In the genomic region with DNA sequence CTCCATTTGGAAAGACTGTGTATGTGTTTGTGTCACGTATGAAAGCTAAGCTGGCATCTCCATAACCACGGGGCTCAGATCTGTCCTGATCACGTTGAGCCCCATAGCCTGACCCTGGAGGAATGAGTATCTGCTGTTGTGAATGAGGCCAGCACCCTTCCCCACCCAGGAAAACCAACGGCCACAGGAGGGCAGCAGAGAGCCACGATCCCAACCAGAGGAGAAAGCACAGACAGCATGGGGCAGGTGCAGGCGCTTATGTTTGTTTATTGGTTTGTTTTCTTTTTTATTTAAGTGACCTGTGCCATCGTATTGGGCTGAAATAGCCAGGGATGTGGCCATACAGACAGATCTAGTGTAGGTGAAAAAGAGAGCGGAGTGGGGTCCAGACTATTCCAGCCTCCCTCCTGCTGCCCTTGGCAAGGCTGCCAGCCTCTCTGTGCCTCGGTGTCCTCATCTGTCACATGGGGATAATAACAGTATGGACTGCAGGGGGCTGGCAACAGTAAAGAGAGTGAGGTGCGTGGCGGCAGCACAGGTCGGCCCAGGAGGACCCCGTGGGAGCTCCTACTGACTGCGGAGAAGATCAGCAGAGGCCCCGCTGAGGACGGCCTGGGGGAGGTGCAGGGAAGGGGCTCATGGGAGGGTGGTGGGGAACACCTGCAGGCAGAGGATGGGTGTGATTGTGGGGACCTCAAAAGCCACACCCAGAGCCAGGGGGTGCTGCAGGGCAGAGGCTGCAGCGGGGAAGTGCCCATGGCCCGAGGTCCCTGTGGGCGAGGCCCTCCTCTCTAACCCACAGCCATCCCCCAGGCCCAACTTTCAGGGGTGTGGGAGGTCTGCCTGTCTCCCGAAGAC, we compare ENCODE assay signal across 8 cellular contexts. TPM values are rescaled to one million over a fixed set of nuclear protein-coding genes. Genes with fewer than 3 reads are reported as not detected.
DNase-seq lines count a peak whose midpoint lies in the region; ATAC-seq and TF ChIP-seq lines count a peak whose summit lies in the region.

No MANE protein-coding gene starts in this region.

- DNase-seq in NCI-H1105 treated with DMSO at 0.1 percent for 48 hours (lab: John Stamatoyannopoulos, UW), result peak; percentile 43
- peak; percentile 71 to 96 (median 88) for DNase-seq in T-cell
- DNase-seq in activated naive CD8-positive, alpha-beta T cell treated with anti-CD3 and anti-CD28 coated beads, Interleukin-2, amount 50 U/mL, for 24 hours, result peak; percentile 95
- DNase-seq in left ventricle myocardium superior, result peak; percentile 91
- peak; percentile 95 for DNase-seq in sciatic nerve (ENCODE audit: low spot score)

- POLR2A ChIA-PET in T-cell (lab: Charles Lee), result no interaction called here

- H3K4me1 Mint-ChIP-seq in T-cell, result peaks cover 21 to 34% (median 23%) of the 10 kb centered on the region in 3 donors
- peaks cover 38% of the 10 kb centered on the region for H3K4me1 Mint-ChIP-seq in activated naive CD8-positive, alpha-beta T cell treated with anti-CD3 and anti-CD28 coated beads, Interleukin-2, amount 50 U/mL, for 24 hours

- peak overlapping the region; percentile 88 to 89 for H3K27ac Mint-ChIP-seq in T-cell
- peak overlapping the region; percentile 82 for H3K27ac Mint-ChIP-seq in activated naive CD8-positive, alpha-beta T cell treated with anti-CD3 and anti-CD28 coated beads, Interleukin-2, amount 50 U/mL, for 24 hours

- CTCF ChIA-PET in T-cell (lab: Charles Lee), result interaction anchor here (0.5 to 1.2 kb wide), 4 partner anchors 14 to 386 kb away, joined by 3 to 5 read pairs (median 4); no protein-coding TSS in a partner anchor

- no peak overlapping the region for H3K4me3 ChIP-seq in GM12875 (ENCODE audit: low read depth, low read length)

- TF ChIP-seq CTCF in GM12875 (IDR thresholded peaks at IDR 0.05; ENCODE audit: borderline replicate concordance, insufficient read depth, low read depth, low read length), result peak; percentile 84

- peak overlapping the region; percentile 74 to 83 (median 79) for H3K4me3 Mint-ChIP-seq in T-cell
- H3K4me3 Mint-ChIP-seq in activated naive CD8-positive, alpha-beta T cell treated with anti-CD3 and anti-CD28 coated beads, Interleukin-2, amount 50 U/mL, for 24 hours, result peak overlapping the region; percentile 9

- peaks cover 0 to 32% of the 10 kb centered on the region in 2 donors for H3K27me3 Mint-ChIP-seq in T-cell
- H3K27me3 Mint-ChIP-seq in activated naive CD8-positive, alpha-beta T cell treated with anti-CD3 and anti-CD28 coated beads, Interleukin-2, amount 50 U/mL, for 24 hours, result peaks cover 10% of the 10 kb centered on the region

- peaks cover 0 to 3% (median 0%) of the 10 kb centered on the region in 3 donors for H3K9me3 Mint-ChIP-seq in T-cell
- H3K9me3 Mint-ChIP-seq in activated naive CD8-positive, alpha-beta T cell treated with anti-CD3 and anti-CD28 coated beads, Interleukin-2, amount 50 U/mL, for 24 hours, result peaks cover 5% of the 10 kb centered on the region

- H3K36me3 Mint-ChIP-seq in T-cell, result no peaks in the 10 kb centered on the region
- H3K36me3 Mint-ChIP-seq in activated naive CD8-positive, alpha-beta T cell treated with anti-CD3 and anti-CD28 coated beads, Interleukin-2, amount 50 U/mL, for 24 hours (ENCODE audit: low read depth), result no peaks in the 10 kb centered on the region

- intact Hi-C loops in left ventricle myocardium superior (cut with micrococcal nuclease), result no loop called here
- intact Hi-C loops in sciatic nerve (cut with DNase I), result no loop called here

- ATAC-seq in HG02678 (IDR thresholded peaks at IDR 0.05; ENCODE audit: unreplicated experiment) (peak; percentile 82), T-cell (replicated peaks in 1 of 4) (peak; percentile 56 to 84 (median 80)), left ventricle myocardium superior (peak; percentile 95), sciatic nerve (peak; percentile 90), GM18873 (IDR thresholded peaks at IDR 0.05; ENCODE audit: low FRiP score, unreplicated experiment) (no peak)
- peak; percentile 74 for ATAC-seq in activated naive CD8-positive, alpha-beta T cell treated with anti-CD3 and anti-CD28 coated beads, Interleukin-2, amount 50 U/mL, for 24 hours

RNA-seq across cellular contexts. Expression of gene OR2V2, which starts 12.1 kb away (rescaled TPM):
- total RNA-seq in T-cell (not detected), left ventricle myocardium superior (not detected), sciatic nerve (not detected)

RNA-seq across cellular contexts. Expression of gene OR2V1, which starts 28.5 kb away (rescaled TPM):
- total RNA-seq in T-cell (not detected), left ventricle myocardium superior (not detected), sciatic nerve (not detected)

RNA-seq across cellular contexts. Expression of gene TRIM7, which starts 45.5 kb away (rescaled TPM):
- 1 to 10 TPM; 1.6 to 3.1 (median 3.0) TPM for total RNA-seq in T-cell
- total RNA-seq in left ventricle myocardium superior, result 20.0 TPM
- 3.2 TPM for total RNA-seq in sciatic nerve

Comparison
In these comparisons a context has a peak if more than half of its experiments do, and no peak if none do; other contexts are left out.
1. DNase-seq: peak in every context shown above with its lines; median percentile 95 in activated naive CD8-positive, alpha-beta T cell treated with anti-CD3 and anti-CD28 coated beads, Interleukin-2, amount 50 U/mL, for 24 hours; 95 in sciatic nerve; 91 in left ventricle myocardium superior; 88 in T-cell; 43 in NCI-H1105 treated with DMSO at 0.1 percent for 48 hours.